5 cellular contexts compared by ENCODE assay signal in genomic region chr7:76575919-76576657, GRCh38. TPM values are rescaled to one million over a fixed set of nuclear protein-coding genes. Genes with fewer than 3 reads are reported as not detected.
"Had no signal": no experiment of that assay in that cellular context is flagged by ENCODE, and none has a peak within 500 bp of the region (broad histone marks: within the 10 kb centered on the region; RNA-seq: fewer than 3 reads in every experiment).

No MANE protein-coding gene starts in this region.

RNA-seq across cellular contexts. Expression of gene SPDYE16, which starts 33.0 kb away (rescaled TPM):
- total RNA-seq: activated CD4-positive, alpha-beta T cell treated with anti-CD3 and anti-CD28 coated beads, Interleukin-2, amount 10 ng/mL, durations not matched to agents 24 days and 14 days; lung microvascular endothelial cell; right atrium auricular region; smooth muscle cell; transverse colon had no signal
- polyA plus RNA-seq: smooth muscle cell had no signal
